In genomic region chr1:65146908-65147423, GRCh38 we compare ENCODE assay signal across 8 cellular contexts. TPM values are rescaled to one million over a fixed set of nuclear protein-coding genes. Genes with fewer than 3 reads are reported as not detected.
DNase-seq lines count a peak whose midpoint lies in the region; ATAC-seq and TF ChIP-seq lines count a peak whose summit lies in the region.

No MANE protein-coding gene starts in this region.

- H3K9me3 ChIP-seq in left ventricle myocardium inferior (replicated peaks) (no peaks in the 10 kb centered on the region), mesenchymal stem cell (ENCODE audit: control insufficient read depth, low read length) (no peaks in the 10 kb centered on the region)

- H3K27me3 ChIP-seq in left ventricle myocardium inferior (ENCODE audit: low read depth) (no peaks in the 10 kb centered on the region), mesenchymal stem cell (ENCODE audit: control insufficient read depth in 1 of 2, insufficient read depth in 1 of 2, low read length in 2 of 2) (peaks cover 0 to 5% of the 10 kb centered on the region in 2 experiments)

- intact Hi-C loops in left ventricle myocardium inferior (cut with micrococcal nuclease) (no loop called here), left ventricle myocardium superior (cut with micrococcal nuclease) (no loop called here)

- no peak overlapping the region for H2BK12ac ChIP-seq in mesenchymal stem cell (ENCODE audit: low read length in 2 of 2)

- no peak overlapping the region for H2AK5ac ChIP-seq in mesenchymal stem cell (ENCODE audit: low read length, severe bottlenecking)

- H3K27ac ChIP-seq in left ventricle myocardium inferior (replicated peaks) = peak overlapping the region; percentile 93
- no peak overlapping the region for H3K27ac ChIP-seq in mesenchymal stem cell (ENCODE audit: low read length, poor library complexity, severe bottlenecking)

- no peak overlapping the region for H2BK15ac ChIP-seq in mesenchymal stem cell (ENCODE audit: low read depth, poor library complexity, severe bottlenecking)

- TF ChIP-seq CTCF in left ventricle myocardium inferior (IDR thresholded peaks at IDR 0.05; ENCODE audit: borderline replicate concordance) (no peak), astrocyte of the cerebellum (IDR thresholded peaks at IDR 0.05; ENCODE audit: low read depth, low read length, missing control alignments) (no peak)

- H3K4me3 ChIP-seq in left ventricle myocardium inferior (peak overlapping the region; percentile 92), astrocyte of the cerebellum (ENCODE audit: low read depth, low read length) (peak overlapping the region; percentile 53), mesenchymal stem cell (ENCODE audit: insufficient read depth in 1 of 2, low read depth in 1 of 2, low read length in 2 of 2) (peak overlapping the region; percentile 85 to 93)

- no peak overlapping the region for H2AFZ ChIP-seq in mesenchymal stem cell (ENCODE audit: low read depth, low read length)

- in situ Hi-C loops in astrocyte of the cerebellum (cut with HindIII; ENCODE audit: low sequenced_read_pairs) = no loop called here

- H3K36me3 ChIP-seq in left ventricle myocardium inferior = no peaks in the 10 kb centered on the region
- H3K36me3 ChIP-seq in mesenchymal stem cell (ENCODE audit: control insufficient read depth in 1 of 2, insufficient read depth in 2 of 2, low read depth in 1 of 2, low read length in 2 of 2) = no peaks in the 10 kb centered on the region

- DNase-seq in left ventricle myocardium inferior (no peak), left ventricle myocardium superior (no peak), astrocyte of the cerebellum (ENCODE audit: low read depth) (peak; percentile 13), mesenchymal stem cell (peak; percentile 6), islet precursor cell (no peak), NCI-H2029 treated with DMSO at 0.1 percent for 48 hours (lab: John Stamatoyannopoulos, UW) (no peak), kidney glomerular epithelial cell (lab: John Stamatoyannopoulos, UW) (no peak)

- ATAC-seq in left ventricle myocardium superior (no peak), HG03159 (IDR thresholded peaks at IDR 0.05; ENCODE audit: unreplicated experiment) (no peak)

- H3K18ac ChIP-seq in mesenchymal stem cell (ENCODE audit: low read depth in 1 of 2, low read length in 2 of 2) = peak overlapping the region in 1 of 2 experiments; percentile 67

- 14% methylated on average over 18 of the region's 20 CpGs for WGBS in mesenchymal stem cell

- no peak overlapping the region for H3K4ac ChIP-seq in mesenchymal stem cell (ENCODE audit: low read depth in 1 of 2, low read length in 2 of 2)

- no peak overlapping the region for H2BK120ac ChIP-seq in mesenchymal stem cell (ENCODE audit: low read depth, low read length)

- H4K91ac ChIP-seq in mesenchymal stem cell (ENCODE audit: low read length) = no peak overlapping the region

- peak overlapping the region; percentile 87 for H3K9ac ChIP-seq in mesenchymal stem cell (ENCODE audit: low read length)

- no peak overlapping the region for H4K8ac ChIP-seq in mesenchymal stem cell (ENCODE audit: low read length)

- H3K4me2 ChIP-seq in mesenchymal stem cell (ENCODE audit: low read length, poor library complexity, severe bottlenecking) = peak overlapping the region; percentile 98

- H3K23ac ChIP-seq in mesenchymal stem cell (ENCODE audit: low read length in 2 of 2) = no peak overlapping the region

- H3K4me1 ChIP-seq in left ventricle myocardium inferior = peaks cover 50% of the 10 kb centered on the region
- peaks cover 11% of the 10 kb centered on the region for H3K4me1 ChIP-seq in mesenchymal stem cell (ENCODE audit: control insufficient read depth, insufficient read depth, low read depth, low read length)

- H3K79me1 ChIP-seq in mesenchymal stem cell (replicated peaks; ENCODE audit: low read length, poor library complexity, severe bottlenecking) = no peaks in the 10 kb centered on the region

- H2BK5ac ChIP-seq in mesenchymal stem cell (ENCODE audit: low read depth, low read length, poor library complexity, severe bottlenecking) = no peak overlapping the region

- no peak overlapping the region for H3K14ac ChIP-seq in mesenchymal stem cell (ENCODE audit: low read length in 2 of 2)

RNA-seq across cellular contexts. Expression of gene AK4, which starts 1.0 kb away (rescaled TPM):
- total RNA-seq in left ventricle myocardium inferior (168 TPM), left ventricle myocardium superior (163 TPM)
- polyA plus RNA-seq in mesenchymal stem cell (2013, experiment 1 of 2) = 0.87 TPM
- 1.1 TPM for polyA plus RNA-seq in mesenchymal stem cell (2013, experiment 2 of 2)

Comparison
In these comparisons a context has a peak if more than half of its experiments do, and no peak if none do; other contexts are left out.
1. DNase-seq: peak in astrocyte of the cerebellum (single experiment) and mesenchymal stem cell (single experiment); none in left ventricle myocardium inferior (single experiment), left ventricle myocardium superior (single experiment), islet precursor cell (single experiment), NCI-H2029 treated with DMSO at 0.1 percent for 48 hours (single experiment) and kidney glomerular epithelial cell (single experiment).
2. Peak in every context shown above with its lines, with median percentiles within 50 percentile points of each other: H3K4me3 ChIP-seq.